In genomic region chr20:2840967-2841531, GRCh38 we compare ENCODE assay signal across 1 cellular context.
TF ChIP-seq lines count a peak whose summit lies in the region.

No MANE protein-coding gene starts in this region.

TF ChIP-seq in A549, 52 proteins besides CTCF, POLR2A, EP300 and RAD21 (continued from another document):
- TF ChIP-seq ZNF302 (CRISPR knock-in tag; IDR thresholded peaks at IDR 0.05) (no peak), ZFP36 (IDR thresholded peaks at IDR 0.05; ENCODE audit: borderline replicate concordance, partially characterized antibody) (no peak), USF2 (IDR thresholded peaks at IDR 0.05) (no peak)
